In the genomic region with DNA sequence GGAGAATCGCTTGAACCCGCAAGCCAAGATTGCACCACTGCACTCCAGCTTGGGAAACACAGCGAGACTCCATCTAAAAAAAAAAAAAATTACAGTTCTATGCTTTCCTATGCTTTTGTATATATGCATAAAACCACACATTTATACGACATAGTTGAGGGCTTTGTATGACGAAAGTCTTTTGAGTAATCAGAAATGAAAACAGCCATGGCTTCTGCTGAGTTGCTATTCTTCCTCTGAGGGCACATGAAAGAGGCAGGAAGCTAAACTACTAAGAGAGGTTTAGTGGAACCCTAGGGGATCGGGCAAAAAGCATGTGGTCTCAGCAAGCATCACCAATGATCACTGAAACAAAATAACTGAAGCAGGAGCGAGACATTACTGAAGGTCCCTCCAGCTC, we compare ENCODE assay signal across 17 cellular contexts.
DNase-seq lines count a peak whose midpoint lies in the region; ATAC-seq and TF ChIP-seq lines count a peak whose summit lies in the region.
"Had no signal": no experiment of that assay in that cellular context is flagged by ENCODE, and none has a peak within 500 bp of the region (broad histone marks: within the 10 kb centered on the region; RNA-seq: fewer than 3 reads in every experiment).

No MANE protein-coding gene starts in this region.

- H3K36me3 Mint-ChIP-seq in activated T-cell treated with anti-CD3 and anti-CD28 coated beads, Interleukin-2, amount 50 U/mL, for 24 hours (ENCODE audit: low read depth), result peaks cover 53% of the 10 kb centered on the region
- H3K36me3 Mint-ChIP-seq in endothelial cell (ENCODE audit: low read depth, unreplicated experiment), result no peaks in the 10 kb centered on the region

- no peak overlapping the region for H3K14ac ChIP-seq in IMR-90 (replicated peaks; ENCODE audit: low read depth, low read length)

- no peak overlapping the region for H2AFZ ChIP-seq in IMR-90 (replicated peaks; ENCODE audit: low read length, poor library complexity)

- no peak overlapping the region for H3K4me3 Mint-ChIP-seq in activated T-cell treated with anti-CD3 and anti-CD28 coated beads, Interleukin-2, amount 50 U/mL, for 24 hours
- H3K4me3 Mint-ChIP-seq in endothelial cell (ENCODE audit: unreplicated experiment), result no peak overlapping the region
- H3K4me3 Mint-ChIP-seq: H9 had no signal

- H3K56ac ChIP-seq in IMR-90 (ENCODE audit: extremely low read depth, insufficient read depth, low read length), result no peak overlapping the region

- H2BK5ac ChIP-seq in IMR-90 (ENCODE audit: low read depth, low read length, poor library complexity, severe bottlenecking), result no peak overlapping the region

- H4K20me1 ChIP-seq in IMR-90 (ENCODE audit: insufficient read depth, low read length), result no peaks in the 10 kb centered on the region

- no peak overlapping the region for H4K8ac ChIP-seq in IMR-90 (ENCODE audit: low read depth in 2 of 2, low read length in 2 of 2)

- H2AK5ac ChIP-seq in IMR-90 (ENCODE audit: low read depth, low read length), result no peak overlapping the region

- no TSS peak for BruUV-seq in IMR-90 (replicated peaks; lab: Mats Ljungman, UMichigan)

- no peak overlapping the region for H2AK9ac ChIP-seq in IMR-90 (replicated peaks; ENCODE audit: low read depth, low read length, poor library complexity)

- H3K79me1 ChIP-seq in IMR-90 (ENCODE audit: low read depth in 1 of 2, low read length in 2 of 2), result no peaks in the 10 kb centered on the region

- no peak overlapping the region for H3K18ac ChIP-seq in IMR-90 (ENCODE audit: low read depth, low read length)

- peak; percentile 7 to 24 for DNase-seq in AML-193 (lab: John Stamatoyannopoulos, UW)
- DNase-seq in IMR-90, result peak; percentile 21
- peak; percentile 96 for DNase-seq in SK-N-MC (ENCODE audit: low read depth, low spot score)
- DNase-seq in fibroblast of villous mesenchyme (ENCODE audit: low read depth), result peak; percentile 32
- DNase-seq in activated T-cell treated with anti-CD3 and anti-CD28 coated beads, Interleukin-2, amount 50 U/mL, for 24 hours, result no peak
- no peak for DNase-seq in stimulated activated CD4-positive, alpha-beta T cell treated with anti-CD3 and anti-CD28 coated beads, Interleukin-12 subunit alpha, Interleukin-12 subunit beta, amount 100 ng/mL, for 4 hours
- DNase-seq in endothelial cell (ENCODE audit: low spot score), result no peak
- DNase-seq: ACHN; H9; KG1; NCI-H1092 treated with DMSO at 0.1 percent for 48 hours; NCI-H146; NCI-H2081; NK-92 treated with Interleukin-12 subunit alpha and Interleukin-12 subunit beta, amount 100 ng/mL, for 24 hours; SHP77 had no signal

- H3K27me3 Mint-ChIP-seq in activated T-cell treated with anti-CD3 and anti-CD28 coated beads, Interleukin-2, amount 50 U/mL, for 24 hours, result no peaks in the 10 kb centered on the region
- no peaks in the 10 kb centered on the region for H3K27me3 Mint-ChIP-seq in endothelial cell (ENCODE audit: unreplicated experiment)

- H2BK20ac ChIP-seq in IMR-90 (ENCODE audit: low read depth, low read length), result no peak overlapping the region

- WGBS in IMR-90 (ENCODE audit: extremely low coverage in 2 of 2, insufficient read length in 1 of 2), 2 experiments, result no CpG with 5 or more reads among the region's 7 CpGs

- H3K23ac ChIP-seq in IMR-90 (ENCODE audit: low read depth, low read length), result no peak overlapping the region

- H3K4ac ChIP-seq in IMR-90 (ENCODE audit: low read depth, low read length), result no peak overlapping the region

- H3K36me3 ChIP-seq in IMR-90 (ENCODE audit: control insufficient read depth, insufficient read depth, low read length) (peaks cover 5% of the 10 kb centered on the region), SK-N-MC (ENCODE audit: insufficient read depth, low read length) (peaks cover 4% of the 10 kb centered on the region; the same call in 1 of the 2 replicates)

- intact Hi-C loops in IMR-90 (cut with micrococcal nuclease), result no loop called here

- no peaks in the 10 kb centered on the region for H3K27me3 ChIP-seq in IMR-90 (ENCODE audit: control insufficient read depth, insufficient read depth, low read length)

- H3K4me3 ChIP-seq in IMR-90 (ENCODE audit: insufficient read depth, low read depth, low read length), result no peak overlapping the region
- peak overlapping the region; percentile 50 for H3K4me3 ChIP-seq in SK-N-MC
- no peak overlapping the region for H3K4me3 ChIP-seq in fibroblast of villous mesenchyme (ENCODE audit: low read depth, low read length)

- H3K27ac ChIP-seq in IMR-90 (ENCODE audit: insufficient read depth, low read length), result no peak overlapping the region
- peak overlapping the region; percentile 57 for H3K27ac ChIP-seq in SK-N-MC
- H3K27ac ChIP-seq: C4-2B had no signal

- no peak overlapping the region for H3K27ac Mint-ChIP-seq in activated T-cell treated with anti-CD3 and anti-CD28 coated beads, Interleukin-2, amount 50 U/mL, for 24 hours
- no peak overlapping the region for H3K27ac Mint-ChIP-seq in endothelial cell (ENCODE audit: unreplicated experiment)

- peaks cover 5% of the 10 kb centered on the region; the same call in 1 of the 2 replicates for H3K9me1 ChIP-seq in IMR-90 (ENCODE audit: insufficient read depth, low read length)

- dilution Hi-C loops in IMR-90 (cut with HindIII; ENCODE audit: low sequenced_read_pairs, unreplicated experiment), result no loop called here

- ATAC-seq in IMR-90 (ENCODE audit: low read depth) (0 out of 2 replicates have a peak, but pooled peaks have one; percentile 29), HG03565 (IDR thresholded peaks at IDR 0.05; ENCODE audit: unreplicated experiment) (no peak)

- H4K91ac ChIP-seq in IMR-90 (ENCODE audit: insufficient read depth, low read depth, low read length), result no peak overlapping the region

- in situ Hi-C loops in IMR-90 (cut with MboI; ENCODE audit: low sequenced_read_pairs), result no loop called here

- CTCF ChIA-PET in IMR-90 (lab: Yijun Ruan, JAX), result no interaction called here

- H4K5ac ChIP-seq in IMR-90 (ENCODE audit: low read depth, low read length), result no peak overlapping the region

- no peak overlapping the region for H2BK15ac ChIP-seq in IMR-90 (ENCODE audit: low read depth, low read length)

- H2BK120ac ChIP-seq in IMR-90 (ENCODE audit: low read depth, low read length), result no peak overlapping the region

- no peaks in the 10 kb centered on the region for H3K9me3 Mint-ChIP-seq in activated T-cell treated with anti-CD3 and anti-CD28 coated beads, Interleukin-2, amount 50 U/mL, for 24 hours
- H3K9me3 Mint-ChIP-seq in endothelial cell (ENCODE audit: unreplicated experiment), result no peaks in the 10 kb centered on the region
- H3K9me3 Mint-ChIP-seq: H9 had no signal

- H3K4me2 ChIP-seq in IMR-90 (ENCODE audit: low read depth, low read length), result no peak overlapping the region

- POLR2A ChIA-PET in IMR-90 (lab: Charles Lee; ENCODE audit: unreplicated experiment), result no interaction called here

- no peak overlapping the region for H3K9ac ChIP-seq in IMR-90 (ENCODE audit: low read depth, low read length)
- H3K9ac ChIP-seq in SK-N-MC (ENCODE audit: insufficient read length), result no peak overlapping the region

- no peak for TF ChIP-seq RAD21 in IMR-90 (IDR thresholded peaks at IDR 0.05; ENCODE audit: low read length)

- no peaks in the 10 kb centered on the region for H3K9me3 ChIP-seq in IMR-90 (ENCODE audit: control insufficient read depth, insufficient read depth, low read length)
- H3K9me3 ChIP-seq in SK-N-MC (ENCODE audit: low read depth, low read length), result no peaks in the 10 kb centered on the region

- H3K4me1 Mint-ChIP-seq in activated T-cell treated with anti-CD3 and anti-CD28 coated beads, Interleukin-2, amount 50 U/mL, for 24 hours (ENCODE audit: low read depth), result no peaks in the 10 kb centered on the region
- H3K4me1 Mint-ChIP-seq in endothelial cell (ENCODE audit: unreplicated experiment), result no peaks in the 10 kb centered on the region

- no peak for TF ChIP-seq POLR2A in IMR-90 (IDR thresholded peaks at IDR 0.05; ENCODE audit: low read depth, low read length)

- TF ChIP-seq CTCF in IMR-90 (conservative IDR thresholded peaks at IDR 0.05; ENCODE audit: low read depth, low read length) (no peak), fibroblast of villous mesenchyme (IDR thresholded peaks at IDR 0.05; ENCODE audit: insufficient read depth, low read depth, low read length) (no peak), endothelial cell (IDR thresholded peaks at IDR 0.05; ENCODE audit: unreplicated experiment) (no peak)

- H3K4me1 ChIP-seq in IMR-90 (ENCODE audit: control insufficient read depth, insufficient read depth, low read length), result no peaks in the 10 kb centered on the region

TF ChIP-seq in IMR-90, 13 proteins besides CTCF, POLR2A, EP300 and RAD21 (continues in another document):
- TF ChIP-seq CEBPB (IDR thresholded peaks at IDR 0.05; ENCODE audit: low read depth, low read length) (no peak), MAZ (IDR thresholded peaks at IDR 0.05; ENCODE audit: borderline replicate concordance, low read depth, low read length) (no peak), NFE2L2 (IDR thresholded peaks at IDR 0.05; ENCODE audit: low read depth, low read length) (no peak), RFX5 (IDR thresholded peaks at IDR 0.05; ENCODE audit: low read depth, low read length) (no peak), SMC3 (IDR thresholded peaks at IDR 0.05; ENCODE audit: low read depth, low read length) (no peak), MAFK (IDR thresholded peaks at IDR 0.05; ENCODE audit: low read depth, low read length) (no peak), MXI1 (IDR thresholded peaks at IDR 0.05; ENCODE audit: borderline replicate concordance, low read depth, low read length) (no peak), RCOR1 (IDR thresholded peaks at IDR 0.05; ENCODE audit: insufficient replicate concordance, low read length) (no peak), CHD1 (IDR thresholded peaks at IDR 0.05; ENCODE audit: low read depth, low read length) (no peak), BHLHE40 (IDR thresholded peaks at IDR 0.05; ENCODE audit: low read depth, low read length) (no peak), FOS (IDR thresholded peaks at IDR 0.05; ENCODE audit: low read depth, low read length) (no peak)
- TF ChIP-seq, protein P1, sequence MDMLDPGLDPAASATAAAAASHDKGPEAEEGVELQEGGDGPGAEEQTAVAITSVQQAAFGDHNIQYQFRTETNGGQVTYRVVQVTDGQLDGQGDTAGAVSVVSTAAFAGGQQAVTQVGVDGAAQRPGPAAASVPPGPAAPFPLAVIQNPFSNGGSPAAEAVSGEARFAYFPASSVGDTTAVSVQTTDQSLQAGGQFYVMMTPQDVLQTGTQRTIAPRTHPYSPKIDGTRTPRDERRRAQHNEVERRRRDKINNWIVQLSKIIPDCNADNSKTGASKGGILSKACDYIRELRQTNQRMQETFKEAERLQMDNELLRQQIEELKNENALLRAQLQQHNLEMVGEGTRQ (IDR thresholded peaks at IDR 0.05; ENCODE audit: low read depth, low read length), result no peak

Comparison
In these comparisons a context has a peak if more than half of its experiments do, and no peak if none do; other contexts are left out.
1. DNase-seq: peak in AML-193 (2 of 2), IMR-90 (single experiment), SK-N-MC (single experiment) and fibroblast of villous mesenchyme (single experiment); none in activated T-cell treated with anti-CD3 and anti-CD28 coated beads, Interleukin-2, amount 50 U/mL, for 24 hours (single experiment), stimulated activated CD4-positive, alpha-beta T cell treated with anti-CD3 and anti-CD28 coated beads, Interleukin-12 subunit alpha, Interleukin-12 subunit beta, amount 100 ng/mL, for 4 hours (single experiment) and endothelial cell (single experiment).